In genomic region chr16:13435873-13436474, GRCh38 we compare ENCODE assay signal across 15 cellular contexts.
DNase-seq lines count a peak whose midpoint lies in the region; ATAC-seq and TF ChIP-seq lines count a peak whose summit lies in the region.
"Had no signal": no experiment of that assay in that cellular context is flagged by ENCODE, and none has a peak within 500 bp of the region (broad histone marks: within the 10 kb centered on the region; RNA-seq: fewer than 3 reads in every experiment).

No MANE protein-coding gene starts in this region.

- no peak overlapping the region for H3K4me3 ChIP-seq in ascending aorta
- H3K4me3 ChIP-seq: SK-N-MC had no signal

- no peak for ATAC-seq in HG02623 (IDR thresholded peaks at IDR 0.05; ENCODE audit: unreplicated experiment)

- H3K9me3 ChIP-seq in ascending aorta, result no peaks in the 10 kb centered on the region

- H3K4me1 Mint-ChIP-seq in endothelial cell (ENCODE audit: unreplicated experiment), result no peaks in the 10 kb centered on the region
- H3K4me1 Mint-ChIP-seq: central memory CD8-positive, alpha-beta T cell had no signal

- no peak overlapping the region for H3K27ac ChIP-seq in ascending aorta
- H3K27ac ChIP-seq: SK-N-MC had no signal

- H3K4me1 ChIP-seq in ascending aorta, result no peaks in the 10 kb centered on the region

- no peaks in the 10 kb centered on the region for H3K9me3 Mint-ChIP-seq in endothelial cell (ENCODE audit: unreplicated experiment)
- H3K9me3 Mint-ChIP-seq: activated B cell treated with CpG ODN at 0.5 μM for 24 hours; activated naive CD4-positive, alpha-beta T cell treated with anti-CD3 and anti-CD28 coated beads, Interleukin-2, amount 50 U/mL, for 72 hours had no signal

- no peaks in the 10 kb centered on the region for H3K36me3 Mint-ChIP-seq in endothelial cell (ENCODE audit: low read depth, unreplicated experiment)
- H3K36me3 Mint-ChIP-seq: activated naive CD4-positive, alpha-beta T cell treated with anti-CD3 and anti-CD28 coated beads, Interleukin-2, amount 50 U/mL, for 72 hours had no signal

- no peaks in the 10 kb centered on the region for H3K27me3 Mint-ChIP-seq in endothelial cell (ENCODE audit: unreplicated experiment)
- H3K27me3 Mint-ChIP-seq: activated B cell treated with CpG ODN at 0.5 μM for 24 hours; central memory CD8-positive, alpha-beta T cell had no signal

- H3K36me3 ChIP-seq in ascending aorta, result no peaks in the 10 kb centered on the region

- peak; percentile 43; the same call in 2 of the 3 replicates for TF ChIP-seq CTCF in GM12872 (IDR thresholded peaks at IDR 0.05; ENCODE audit: insufficient read depth, low read depth, low read length)
- no peak for TF ChIP-seq CTCF in endothelial cell (IDR thresholded peaks at IDR 0.05; ENCODE audit: unreplicated experiment)
- no peak for TF ChIP-seq CTCF in ascending aorta (IDR thresholded peaks at IDR 0.05)

- peak; percentile 47 for DNase-seq in M059J (ENCODE audit: low read depth)
- peak; percentile 11 for DNase-seq in endothelial cell (ENCODE audit: low spot score)
- DNase-seq in renal cortical epithelial cell (ENCODE audit: low read depth), result peak; percentile 73
- DNase-seq in AG20443 (ENCODE audit: low spot score), result no peak
- no peak for DNase-seq in ascending aorta (ENCODE audit: low spot score in 2 of 2)
- DNase-seq: activated B cell treated with CpG ODN at 0.5 μM for 24 hours; activated CD8-positive, alpha-beta memory T cell treated with anti-CD3 and anti-CD28 coated beads, Interleukin-2, amount 50 U/mL, for 4 hours; glutamatergic neuron; NCI-H187 treated with DMSO at 0.1 percent for 48 hours; substantia nigra had no signal

- no peaks in the 10 kb centered on the region for H3K27me3 ChIP-seq in ascending aorta

- intact Hi-C loops in ascending aorta (cut with DNase I), result no loop called here

- no peak overlapping the region for H3K4me3 Mint-ChIP-seq in endothelial cell (ENCODE audit: unreplicated experiment)
- H3K4me3 Mint-ChIP-seq: activated B cell treated with CpG ODN at 0.5 μM for 24 hours; central memory CD8-positive, alpha-beta T cell had no signal

- no peak overlapping the region for H3K27ac Mint-ChIP-seq in endothelial cell (ENCODE audit: unreplicated experiment)
- H3K27ac Mint-ChIP-seq: activated naive CD4-positive, alpha-beta T cell treated with anti-CD3 and anti-CD28 coated beads, Interleukin-2, amount 50 U/mL, for 72 hours had no signal

Comparison
In these comparisons a context has a peak if more than half of its experiments do, and no peak if none do; other contexts are left out.
1. DNase-seq: peak in M059J (single experiment), endothelial cell (single experiment) and renal cortical epithelial cell (single experiment); none in AG20443 (single experiment) and ascending aorta (0 of 2).